Comparison of ENCODE assay signal across 11 cellular contexts in genomic region chr15:96042734-96043224, GRCh38.
DNase-seq lines count a peak whose midpoint lies in the region; ATAC-seq and FAIRE-seq lines count a peak whose summit lies in the region.
"Had no signal": no experiment of that assay in that cellular context is flagged by ENCODE, and none has a peak within 500 bp of the region (broad histone marks: within the 10 kb centered on the region; RNA-seq: fewer than 3 reads in every experiment).

No MANE protein-coding gene starts in this region.

- peaks cover 23% of the 10 kb centered on the region for H3K27me3 Mint-ChIP-seq in dendritic cell treated with granulocyte-macrophage colony-stimulating factor and Interleukin-4, amounts not matched to agents 40 ng/mL and 50 ng/mL, for 4 days

- DNase-seq in activated gamma-delta T cell (lab: John Stamatoyannopoulos, UW) (no peak), COR-L47 (lab: John Stamatoyannopoulos, UW) (no peak), urothelium cell line (ENCODE audit: low spot score) (no peak)
- DNase-seq in stimulated activated naive CD4-positive, alpha-beta T cell treated with Interleukin-2 at 50 U/mL for 16 hours (lab: John Stamatoyannopoulos, UW): no peak
- DNase-seq: activated naive CD4-positive, alpha-beta T cell treated with anti-CD3 and anti-CD28 coated beads for 36 hours; kidney glomerular epithelial cell; stimulated activated naive CD4-positive, alpha-beta T cell had no signal

- H3K36me3 Mint-ChIP-seq in dendritic cell treated with granulocyte-macrophage colony-stimulating factor and Interleukin-4, amounts not matched to agents 40 ng/mL and 50 ng/mL, for 4 days (ENCODE audit: low read depth): no peaks in the 10 kb centered on the region

- H3K27ac Mint-ChIP-seq in dendritic cell treated with granulocyte-macrophage colony-stimulating factor and Interleukin-4, amounts not matched to agents 40 ng/mL and 50 ng/mL, for 4 days: peak overlapping the region; percentile 18
- H3K27ac Mint-ChIP-seq: activated naive CD4-positive, alpha-beta T cell treated with anti-CD3 and anti-CD28 coated beads for 36 hours had no signal

- H3K4me3 Mint-ChIP-seq in dendritic cell treated with granulocyte-macrophage colony-stimulating factor and Interleukin-4, amounts not matched to agents 40 ng/mL and 50 ng/mL, for 4 days: no peak overlapping the region
- H3K4me3 Mint-ChIP-seq: activated naive CD4-positive, alpha-beta T cell treated with anti-CD3 and anti-CD28 coated beads for 36 hours had no signal

- no peak for FAIRE-seq in urothelium cell line (lab: Jason Lieb, UNC)

- H3K4me1 Mint-ChIP-seq in dendritic cell treated with granulocyte-macrophage colony-stimulating factor and Interleukin-4, amounts not matched to agents 40 ng/mL and 50 ng/mL, for 4 days (ENCODE audit: low read depth): peaks cover 33% of the 10 kb centered on the region

- no peaks in the 10 kb centered on the region for H3K9me3 Mint-ChIP-seq in dendritic cell treated with granulocyte-macrophage colony-stimulating factor and Interleukin-4, amounts not matched to agents 40 ng/mL and 50 ng/mL, for 4 days
- H3K9me3 Mint-ChIP-seq: activated naive CD4-positive, alpha-beta T cell treated with anti-CD3 and anti-CD28 coated beads for 36 hours had no signal

- intact Hi-C loops in dendritic cell treated with granulocyte-macrophage colony-stimulating factor and Interleukin-4, amounts not matched to agents 40 ng/mL and 50 ng/mL, for 4 days (cut with micrococcal nuclease): loop anchor here (2.0 to 10.0 kb wide), 2 partner anchors 14 to 158 kb away; no protein-coding TSS in a partner anchor

- ATAC-seq in GM18519 (IDR thresholded peaks at IDR 0.05; ENCODE audit: low FRiP score, unreplicated experiment) (peak; percentile 90), GM21723 (IDR thresholded peaks at IDR 0.05; ENCODE audit: unreplicated experiment) (peak; percentile 92), HG03457 (IDR thresholded peaks at IDR 0.05; ENCODE audit: unreplicated experiment) (peak; percentile 84)
